In genomic region chr14:99702115-99702514, GRCh38 we compare ENCODE assay signal across 1 cellular context.
TF ChIP-seq lines count a peak whose summit lies in the region.

No MANE protein-coding gene starts in this region.

TF ChIP-seq in SK-N-SH, 30 proteins besides CTCF, POLR2A, EP300 and RAD21 (continued from another document):
- TF ChIP-seq REST (IDR thresholded peaks at IDR 0.05; ENCODE audit: low read depth, low read length), result no peak
- TF ChIP-seq, protein P1, sequence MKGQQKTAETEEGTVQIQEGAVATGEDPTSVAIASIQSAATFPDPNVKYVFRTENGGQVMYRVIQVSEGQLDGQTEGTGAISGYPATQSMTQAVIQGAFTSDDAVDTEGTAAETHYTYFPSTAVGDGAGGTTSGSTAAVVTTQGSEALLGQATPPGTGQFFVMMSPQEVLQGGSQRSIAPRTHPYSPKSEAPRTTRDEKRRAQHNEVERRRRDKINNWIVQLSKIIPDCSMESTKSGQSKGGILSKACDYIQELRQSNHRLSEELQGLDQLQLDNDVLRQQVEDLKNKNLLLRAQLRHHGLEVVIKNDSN (IDR thresholded peaks at IDR 0.05; ENCODE audit: borderline replicate concordance, low read depth), result no peak
